ENCODE assay signal across 8 cellular contexts in genomic region chr17:75181608-75182318, GRCh38.
A peak's percentile ranks its signal among the peaks of the same experiment; 100 is the strongest.
DNase-seq lines count a peak whose midpoint lies in the region; ATAC-seq lines count a peak whose summit lies in the region.

No MANE protein-coding gene starts in this region.

- DNase-seq in AG08396 (ENCODE audit: low spot score) (peak; percentile 28), RKO (ENCODE audit: low spot score) (peak; percentile 57), astrocyte of the hippocampus (ENCODE audit: low read depth, low spot score) (peak; percentile 30), kidney glomerular epithelial cell (lab: John Stamatoyannopoulos, UW) (peak; percentile 6), SIG-M5 (lab: John Stamatoyannopoulos, UW) (no peak), dedifferentiated amniotic fluid mesenchymal stem cell (ENCODE audit: extremely low spot score) (no peak)
- DNase-seq in stimulated activated CD4-positive, alpha-beta T cell treated with anti-CD3 and anti-CD28 coated beads, Interleukin-2, amount 100 ng/mL, for 4 hours (ENCODE audit: low read depth) = peak; percentile 13

- peak; percentile 17 for ATAC-seq in GM21619 (IDR thresholded peaks at IDR 0.05; ENCODE audit: unreplicated experiment)

Comparison
In these comparisons a context has a peak if more than half of its experiments do, and no peak if none do; other contexts are left out.
1. DNase-seq: peak in AG08396 (single experiment), RKO (single experiment), astrocyte of the hippocampus (single experiment), kidney glomerular epithelial cell (single experiment) and stimulated activated CD4-positive, alpha-beta T cell treated with anti-CD3 and anti-CD28 coated beads, Interleukin-2, amount 100 ng/mL, for 4 hours (single experiment); none in SIG-M5 (single experiment) and dedifferentiated amniotic fluid mesenchymal stem cell (single experiment).